Comparison of ENCODE assay signal across 25 cellular contexts in genomic region chr7:80224416-80224815, GRCh38.
"Had no signal": no experiment of that assay in that cellular context is flagged by ENCODE, and none has a peak within 500 bp of the region (broad histone marks: within the 10 kb centered on the region; RNA-seq: fewer than 3 reads in every experiment).

No MANE protein-coding gene starts in this region.

- ATAC-seq: left lung; stimulated activated naive B cell treated with anti-CD40 and anti-IgM and Interleukin-4, amounts not matched to agents 10 μg/mL and 1 μg/mL and 100 μg/mL, for 72 hours had no signal

- H3K36me3 Mint-ChIP-seq: activated CD4-positive, alpha-beta memory T cell treated with anti-CD3 and anti-CD28 coated beads for 36 hours; activated naive CD8-positive, alpha-beta T cell treated with anti-CD3 and anti-CD28 coated beads, Interleukin-2, amount 10 ng/mL, durations not matched to agents 7 days and 5 days; naive B cell; stimulated activated naive B cell treated with anti-CD40 and anti-IgM and Interleukin-4, amounts not matched to agents 10 μg/mL and 1 μg/mL and 100 μg/mL, for 72 hours had no signal

- H3K27ac Mint-ChIP-seq: activated CD4-positive, alpha-beta memory T cell treated with anti-CD3 and anti-CD28 coated beads for 36 hours; activated naive CD4-positive, alpha-beta T cell treated with anti-CD3 and anti-CD28 coated beads for 36 hours; activated naive CD8-positive, alpha-beta T cell treated with anti-CD3 and anti-CD28 coated beads, Interleukin-2, amount 10 ng/mL, durations not matched to agents 7 days and 5 days; naive B cell; stimulated activated naive B cell treated with anti-CD40 and anti-IgM and Interleukin-4, amounts not matched to agents 10 μg/mL and 1 μg/mL and 100 μg/mL, for 72 hours; T-helper 1 cell treated with Interleukin-12 subunit alpha and Interleukin-12 subunit beta and Interleukin-4 antibody, amounts not matched to agents 30 μg/mL and 1 μg/mL, for 36 hours had no signal

- H3K27ac ChIP-seq: breast epithelium, hepatocyte, left lung, sigmoid colon had no signal

- H3K36me3 ChIP-seq: breast epithelium, left lung had no signal

- H3K9me3 ChIP-seq: breast epithelium, left lung, sigmoid colon had no signal

- H3K79me2 ChIP-seq: hepatocyte had no signal

- FAIRE-seq: colon had no signal

- H3K4me2 ChIP-seq: hepatocyte had no signal

- H3K4me3 Mint-ChIP-seq: activated CD4-positive, alpha-beta memory T cell treated with anti-CD3 and anti-CD28 coated beads for 36 hours; activated naive CD4-positive, alpha-beta T cell treated with anti-CD3 and anti-CD28 coated beads for 36 hours; activated naive CD8-positive, alpha-beta T cell treated with anti-CD3 and anti-CD28 coated beads, Interleukin-2, amount 10 ng/mL, durations not matched to agents 7 days and 5 days; central memory CD8-positive, alpha-beta T cell; naive B cell; neural crest cell; stimulated activated naive B cell treated with anti-CD40 and anti-IgM and Interleukin-4, amounts not matched to agents 10 μg/mL and 1 μg/mL and 100 μg/mL, for 72 hours; T-helper 1 cell treated with Interleukin-12 subunit alpha and Interleukin-12 subunit beta and Interleukin-4 antibody, amounts not matched to agents 30 μg/mL and 1 μg/mL, for 36 hours had no signal

- H3K9me3 Mint-ChIP-seq: activated CD4-positive, alpha-beta memory T cell treated with anti-CD3 and anti-CD28 coated beads for 36 hours; activated naive CD4-positive, alpha-beta T cell treated with anti-CD3 and anti-CD28 coated beads for 36 hours; activated naive CD8-positive, alpha-beta T cell treated with anti-CD3 and anti-CD28 coated beads, Interleukin-2, amount 10 ng/mL, durations not matched to agents 7 days and 5 days; naive B cell; neural crest cell; stimulated activated naive B cell treated with anti-CD40 and anti-IgM and Interleukin-4, amounts not matched to agents 10 μg/mL and 1 μg/mL and 100 μg/mL, for 72 hours; T-helper 1 cell treated with Interleukin-12 subunit alpha and Interleukin-12 subunit beta and Interleukin-4 antibody, amounts not matched to agents 30 μg/mL and 1 μg/mL, for 36 hours had no signal

- H3K4me1 Mint-ChIP-seq: activated naive CD8-positive, alpha-beta T cell treated with anti-CD3 and anti-CD28 coated beads, Interleukin-2, amount 10 ng/mL, durations not matched to agents 7 days and 5 days; central memory CD8-positive, alpha-beta T cell; naive B cell; neural crest cell; stimulated activated naive B cell treated with anti-CD40 and anti-IgM and Interleukin-4, amounts not matched to agents 10 μg/mL and 1 μg/mL and 100 μg/mL, for 72 hours had no signal

- DNase-seq: activated CD4-positive, alpha-beta memory T cell treated with anti-CD3 and anti-CD28 coated beads for 36 hours; activated CD4-positive, alpha-beta T cell treated with anti-CD3 and anti-CD28 coated beads for 48 hours; activated effector memory CD4-positive, alpha-beta T cell treated with Interleukin-2 at 50 U/mL for 16 hours; activated naive CD4-positive, alpha-beta T cell treated with anti-CD3 and anti-CD28 coated beads for 36 hours; activated naive CD8-positive, alpha-beta T cell treated with anti-CD3 and anti-CD28 coated beads, Interleukin-2, amount 10 ng/mL, durations not matched to agents 7 days and 5 days; activated T-cell treated with anti-CD3 and anti-CD28 coated beads, Interleukin-2, amount 50 U/mL, for 48 hours; amniotic stem cell; kidney glomerular epithelial cell; left lung; naive B cell; occipital lobe; retina; sigmoid colon; stimulated activated CD4-positive, alpha-beta T cell treated with anti-CD3 and anti-CD28 coated beads, Interleukin-15, amount 100 ng/mL, for 24 hours; stimulated activated CD8-positive, alpha-beta memory T cell treated with anti-CD3 and anti-CD28 coated beads, Interleukin-4, amount 100 ng/mL, for 48 hours; stimulated activated naive B cell treated with anti-CD40 and anti-IgM and Interleukin-4, amounts not matched to agents 10 μg/mL and 1 μg/mL and 100 μg/mL, for 72 hours; T1000 had no signal

- H3K4me1 ChIP-seq: breast epithelium, left lung had no signal

- H3K4me3 ChIP-seq: breast epithelium, hepatocyte, left lung, lung, sigmoid colon, smooth muscle cell had no signal

- H3K27me3 Mint-ChIP-seq: activated CD4-positive, alpha-beta memory T cell treated with anti-CD3 and anti-CD28 coated beads for 36 hours; central memory CD8-positive, alpha-beta T cell; naive B cell; stimulated activated naive B cell treated with anti-CD40 and anti-IgM and Interleukin-4, amounts not matched to agents 10 μg/mL and 1 μg/mL and 100 μg/mL, for 72 hours had no signal

- H3K27me3 ChIP-seq: breast epithelium, hepatocyte, left lung, sigmoid colon had no signal

- H2AFZ ChIP-seq: hepatocyte had no signal
